ENCODE assay signal across 8 cellular contexts in the genomic region with DNA sequence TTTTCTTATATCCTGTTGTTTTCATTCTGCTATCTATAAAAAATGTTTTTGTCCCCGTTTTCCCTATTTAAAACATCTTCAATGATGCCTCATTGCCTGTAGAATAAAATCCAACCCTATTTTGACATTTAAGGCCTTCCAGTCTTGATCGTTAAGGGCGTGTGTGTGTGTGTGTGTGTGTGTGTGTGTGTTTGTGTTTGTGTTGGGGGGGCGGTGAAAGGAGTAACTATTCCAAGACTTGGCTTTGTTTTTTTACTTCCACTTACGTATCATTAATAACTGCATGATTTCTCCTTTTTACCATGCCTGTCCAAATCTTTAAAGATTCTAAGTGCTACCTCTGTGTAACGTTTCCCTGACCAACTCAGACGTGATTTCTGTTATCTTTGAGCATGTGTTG. TPM values are rescaled to one million over a fixed set of nuclear protein-coding genes. Genes with fewer than 3 reads are reported as not detected.
DNase-seq lines count a peak whose midpoint lies in the region; ATAC-seq and TF ChIP-seq lines count a peak whose summit lies in the region.

No MANE protein-coding gene starts in this region.

- no peaks in the 10 kb centered on the region for H3K9me3 Mint-ChIP-seq in natural killer cell

- H3K4me3 Mint-ChIP-seq in natural killer cell: peak overlapping the region; percentile 100

- peaks cover 51 to 56% of the 10 kb centered on the region in 2 donors for H3K4me1 Mint-ChIP-seq in natural killer cell

- H3K4me3 ChIP-seq in coronary artery: peak overlapping the region; percentile 99

- H3K27me3 Mint-ChIP-seq in natural killer cell (ENCODE audit: low read depth in 2 of 2): no peaks in the 10 kb centered on the region

- intact Hi-C loops in natural killer cell (cut with micrococcal nuclease): no loop called here

- H3K27ac ChIP-seq in coronary artery: no peak overlapping the region

- DNase-seq in EL: peak; percentile 18
- DNase-seq in NCI-H2227 (lab: John Stamatoyannopoulos, UW; ENCODE audit: unreplicated experiment): peak; percentile 3
- DNase-seq in coronary artery (ENCODE audit: low spot score): no peak
- DNase-seq in natural killer cell: no peak
- DNase-seq in middle frontal gyrus (ENCODE audit: extremely low spot score, low spot score): no peak
- DNase-seq in H4 (ENCODE audit: low spot score): no peak
- no peak for DNase-seq in DMS114 treated with DMSO at 0.1 percent for 48 hours (lab: John Stamatoyannopoulos, UW; ENCODE audit: unreplicated experiment)

- ATAC-seq in natural killer cell: no peak
- no peak for ATAC-seq in HG03432 (IDR thresholded peaks at IDR 0.05; ENCODE audit: unreplicated experiment)

- peak overlapping the region; percentile 96 to 98 for H3K27ac Mint-ChIP-seq in natural killer cell

- peaks cover under 1% of the 10 kb centered on the region for H3K36me3 Mint-ChIP-seq in natural killer cell

- TF ChIP-seq CTCF in coronary artery (IDR thresholded peaks at IDR 0.05) (no peak), natural killer cell (IDR thresholded peaks at IDR 0.05) (no peak)

RNA-seq across cellular contexts. Expression of a gene that starts 0.8 kb away (rescaled TPM):
- total RNA-seq in natural killer cell: 10 to 100 TPM; 21.9 to 37.8 (median 27.8) TPM
- total RNA-seq in H4 (2014; rRNA removed; shearing (Covaris generic)): 5.3 and 6.5 TPM in 2 replicates

RNA-seq across cellular contexts. Expression of a gene that starts 1.0 kb away (rescaled TPM):
- 10 to 100 TPM; 26.9 to 35.2 (median 33.6) TPM for total RNA-seq in natural killer cell
- 16.5 and 20.9 TPM in 2 replicates for total RNA-seq in H4 (2014; rRNA removed; shearing (Covaris generic))

RNA-seq across cellular contexts. Expression of a gene that starts 55.0 kb away (rescaled TPM):
- 1 to 10 TPM; 4.9 to 7.4 (median 5.5) TPM for total RNA-seq in natural killer cell
- 17.6 and 21.0 TPM in 2 replicates for total RNA-seq in H4 (2014; rRNA removed; shearing (Covaris generic))

RNA-seq across cellular contexts. Expression of a gene that starts 55.3 kb away (rescaled TPM):
- 1 to 10 TPM; 5.7 to 7.4 (median 5.8) TPM for total RNA-seq in natural killer cell
- 22.3 and 32.9 TPM in 2 replicates for total RNA-seq in H4 (2014; rRNA removed; shearing (Covaris generic))

Comparison
In these comparisons a context has a peak if more than half of its experiments do, and no peak if none do; other contexts are left out.
1. DNase-seq: peak in EL (single experiment) and NCI-H2227 (single experiment); none in coronary artery (single experiment), natural killer cell (single experiment), middle frontal gyrus (single experiment), H4 (single experiment) and DMS114 treated with DMSO at 0.1 percent for 48 hours (single experiment).